Comparison of ENCODE assay signal across 2 cellular contexts in the genomic region with DNA sequence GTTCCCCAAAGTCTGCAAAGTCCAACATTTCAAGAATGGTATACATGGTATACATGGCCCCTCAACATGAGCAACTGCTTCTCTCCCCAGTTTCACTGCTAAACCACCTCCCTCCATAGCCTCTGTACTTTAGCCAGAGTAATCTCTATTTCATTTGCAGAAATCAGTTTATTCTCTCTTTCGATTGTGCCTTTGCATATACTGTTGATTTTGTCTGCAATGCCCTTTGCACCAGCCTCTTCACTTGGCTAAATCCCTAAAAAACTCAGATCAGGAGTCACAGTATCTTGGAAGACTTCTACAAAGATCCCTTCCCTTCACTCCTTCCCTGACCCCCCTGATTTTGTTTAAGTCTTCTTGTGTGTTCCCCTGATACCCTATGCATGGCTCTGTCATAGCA.
TF ChIP-seq lines count a peak whose summit lies in the region.

No MANE protein-coding gene starts in this region.

TF ChIP-seq in liver, 16 proteins besides CTCF, POLR2A, EP300 and RAD21 (continued from another document):
- TF ChIP-seq, protein P1, sequence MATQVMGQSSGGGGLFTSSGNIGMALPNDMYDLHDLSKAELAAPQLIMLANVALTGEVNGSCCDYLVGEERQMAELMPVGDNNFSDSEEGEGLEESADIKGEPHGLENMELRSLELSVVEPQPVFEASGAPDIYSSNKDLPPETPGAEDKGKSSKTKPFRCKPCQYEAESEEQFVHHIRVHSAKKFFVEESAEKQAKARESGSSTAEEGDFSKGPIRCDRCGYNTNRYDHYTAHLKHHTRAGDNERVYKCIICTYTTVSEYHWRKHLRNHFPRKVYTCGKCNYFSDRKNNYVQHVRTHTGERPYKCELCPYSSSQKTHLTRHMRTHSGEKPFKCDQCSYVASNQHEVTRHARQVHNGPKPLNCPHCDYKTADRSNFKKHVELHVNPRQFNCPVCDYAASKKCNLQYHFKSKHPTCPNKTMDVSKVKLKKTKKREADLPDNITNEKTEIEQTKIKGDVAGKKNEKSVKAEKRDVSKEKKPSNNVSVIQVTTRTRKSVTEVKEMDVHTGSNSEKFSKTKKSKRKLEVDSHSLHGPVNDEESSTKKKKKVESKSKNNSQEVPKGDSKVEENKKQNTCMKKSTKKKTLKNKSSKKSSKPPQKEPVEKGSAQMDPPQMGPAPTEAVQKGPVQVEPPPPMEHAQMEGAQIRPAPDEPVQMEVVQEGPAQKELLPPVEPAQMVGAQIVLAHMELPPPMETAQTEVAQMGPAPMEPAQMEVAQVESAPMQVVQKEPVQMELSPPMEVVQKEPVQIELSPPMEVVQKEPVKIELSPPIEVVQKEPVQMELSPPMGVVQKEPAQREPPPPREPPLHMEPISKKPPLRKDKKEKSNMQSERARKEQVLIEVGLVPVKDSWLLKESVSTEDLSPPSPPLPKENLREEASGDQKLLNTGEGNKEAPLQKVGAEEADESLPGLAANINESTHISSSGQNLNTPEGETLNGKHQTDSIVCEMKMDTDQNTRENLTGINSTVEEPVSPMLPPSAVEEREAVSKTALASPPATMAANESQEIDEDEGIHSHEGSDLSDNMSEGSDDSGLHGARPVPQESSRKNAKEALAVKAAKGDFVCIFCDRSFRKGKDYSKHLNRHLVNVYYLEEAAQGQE (IDR thresholded peaks at IDR 0.05): no peak
- TF ChIP-seq, protein P2, sequence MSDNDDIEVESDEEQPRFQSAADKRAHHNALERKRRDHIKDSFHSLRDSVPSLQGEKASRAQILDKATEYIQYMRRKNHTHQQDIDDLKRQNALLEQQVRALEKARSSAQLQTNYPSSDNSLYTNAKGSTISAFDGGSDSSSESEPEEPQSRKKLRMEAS (IDR thresholded peaks at IDR 0.05): no peak
- TF ChIP-seq NR2F2 (IDR thresholded peaks at IDR 0.05) (no peak), HNF4A (conservative IDR thresholded peaks at IDR 0.05) (peak; percentile 76 to 81), FOXA2 (IDR thresholded peaks at IDR 0.05) (peak; percentile 51), SP1 (IDR thresholded peaks at IDR 0.05) (peak; percentile 76), RXRA (IDR thresholded peaks at IDR 0.05) (peak; percentile 36 to 51), GABPA (IDR thresholded peaks at IDR 0.05 in 1 of 2, conservative IDR thresholded peaks at IDR 0.05 in 1 of 2) (no peak)

TF ChIP-seq in GM23338, 12 proteins besides CTCF, POLR2A, EP300 and RAD21 (continued from another document):
- TF ChIP-seq ZNF462 (CRISPR knock-in tag; IDR thresholded peaks at IDR 0.05): no peak
